ENCODE assay signal across 2 cellular contexts in genomic region chr20:50861012-50861411, GRCh38.
TF ChIP-seq lines count a peak whose summit lies in the region.

No MANE protein-coding gene starts in this region.

TF ChIP-seq in HepG2, 621 proteins besides CTCF, POLR2A, EP300 and RAD21 (continued from another document):
- peak; percentile 17; the same call in 1 of the 2 replicates for TF ChIP-seq ZNF687 (CRISPR knock-in tag; IDR thresholded peaks at IDR 0.05)

TF ChIP-seq in WTC11, 78 proteins besides CTCF, POLR2A, EP300 and RAD21 (continued from another document):
- TF ChIP-seq ZNF532 (CRISPR knock-in tag; IDR thresholded peaks at IDR 0.05; ENCODE audit: borderline replicate concordance): no peak
- no peak for TF ChIP-seq SMAD3 (CRISPR knock-in tag; IDR thresholded peaks at IDR 0.05; ENCODE audit: borderline replicate concordance)
- no peak for TF ChIP-seq PREB (CRISPR knock-in tag; IDR thresholded peaks at IDR 0.05; ENCODE audit: borderline replicate concordance)
